In genomic region chr6:117817992-117818391, GRCh38 we compare ENCODE assay signal across 26 cellular contexts.
DNase-seq lines count a peak whose midpoint lies in the region; ATAC-seq, FAIRE-seq and TF ChIP-seq lines count a peak whose summit lies in the region.
"Had no signal": no experiment of that assay in that cellular context is flagged by ENCODE, and none has a peak within 500 bp of the region (broad histone marks: within the 10 kb centered on the region; RNA-seq: fewer than 3 reads in every experiment).

No MANE protein-coding gene starts in this region.

- no peak for FAIRE-seq in HepG2 (lab: Jason Lieb, UNC)
- FAIRE-seq: GM12878, GM12892, GM18507, GM19239 had no signal

- DNase-seq in HepG2 (ENCODE audit: low spot score) (no peak), right lobe of liver (no peak), mesothelial cell of epicardium (ENCODE audit: low spot score in 2 of 2, unreplicated experiment in 2 of 2) (no peak)
- no peak for DNase-seq in activated T-cell treated with anti-CD3 and anti-CD28 coated beads, Interleukin-2, amount 50 U/mL, for 1 hour
- DNase-seq: ACHN; BE2C; C1 segment of cervical spinal cord; CD4-positive, alpha-beta memory T cell; CD4-positive, CD25-positive, alpha-beta regulatory T cell; CD8-positive, alpha-beta memory T cell; COR-L47; DMS 273 treated with DMSO at 0.1 percent for 48 hours; DMS153; DMS53; DMS79; DND-41; EL; GDM1 had no signal

- H3K27ac Mint-ChIP-seq in mesothelial cell of epicardium, result no peak overlapping the region
- H3K27ac Mint-ChIP-seq: CD4-positive, alpha-beta memory T cell; CD4-positive, CD25-positive, alpha-beta regulatory T cell; CD8-positive, alpha-beta memory T cell had no signal

- H3K36me3 ChIP-seq in HepG2 (replicated peaks in 1 of 2; ENCODE audit: control insufficient read depth in 1 of 2, insufficient read depth in 2 of 2, low read length in 2 of 2) (no peaks in the 10 kb centered on the region), right lobe of liver (no peaks in the 10 kb centered on the region), OCI-LY3 (replicated peaks; ENCODE audit: low read depth, low read length) (peaks cover 11% of the 10 kb centered on the region)
- H3K36me3 ChIP-seq: BE2C, BLaER1 had no signal

- H3K27me3 ChIP-seq in HepG2 (ENCODE audit: control insufficient read depth in 1 of 2, insufficient read depth in 2 of 2, low read length in 2 of 2) (no peaks in the 10 kb centered on the region), right lobe of liver (no peaks in the 10 kb centered on the region), OCI-LY3 (ENCODE audit: low read depth, low read length) (no peaks in the 10 kb centered on the region)
- H3K27me3 ChIP-seq: BE2C, BLaER1 had no signal

- intact Hi-C loops in HepG2 (cut with micrococcal nuclease; ENCODE audit: unreplicated experiment) (no loop called here), right lobe of liver (cut with DNase I) (no loop called here)

- TF ChIP-seq RAD21 in HepG2 (CRISPR knock-in tag; IDR thresholded peaks at IDR 0.05), result no peak

- H2AFZ ChIP-seq in HepG2 (ENCODE audit: low read length) (no peak overlapping the region), OCI-LY3 (ENCODE audit: low read depth, low read length) (peak overlapping the region; percentile 88)

- H3K27ac ChIP-seq in HepG2 (ENCODE audit: extremely low read length, insufficient read depth, low read length), result no peak overlapping the region
- H3K27ac ChIP-seq in right lobe of liver, result no peak overlapping the region
- peak overlapping the region; percentile 59 for H3K27ac ChIP-seq in OCI-LY3 (ENCODE audit: low read length)
- H3K27ac ChIP-seq: 22Rv1, BLaER1 had no signal

- H3K9me3 ChIP-seq in HepG2 (ENCODE audit: low read length) (no peaks in the 10 kb centered on the region), right lobe of liver (no peaks in the 10 kb centered on the region), OCI-LY3 (ENCODE audit: insufficient read depth, low read length) (no peaks in the 10 kb centered on the region)
- H3K9me3 ChIP-seq: BE2C, BLaER1 had no signal

- TF ChIP-seq EP300 in HepG2 (IDR thresholded peaks at IDR 0.05; ENCODE audit: low read depth in 2 of 2, low read length in 2 of 2) (no peak), HepG2 (CRISPR knock-in tag; IDR thresholded peaks at IDR 0.05; ENCODE audit: borderline replicate concordance) (no peak)

- H3K4me3 Mint-ChIP-seq in mesothelial cell of epicardium, result no peak overlapping the region
- H3K4me3 Mint-ChIP-seq: CD14-positive monocyte; CD4-positive, alpha-beta memory T cell; CD4-positive, CD25-positive, alpha-beta regulatory T cell; CD8-positive, alpha-beta memory T cell had no signal

- POLR2A ChIA-PET in HepG2 (lab: Yijun Ruan, JAX), result no interaction called here

- H3K79me2 ChIP-seq in HepG2 (ENCODE audit: insufficient read depth, low read length) (no peaks in the 10 kb centered on the region), OCI-LY3 (ENCODE audit: low read length) (no peaks in the 10 kb centered on the region)

- H3K9ac ChIP-seq in HepG2 (ENCODE audit: insufficient read depth, low read depth, low read length), result no peak overlapping the region
- no peak overlapping the region for H3K9ac ChIP-seq in OCI-LY3 (ENCODE audit: low read length)
- H3K9ac ChIP-seq: BLaER1 had no signal

- CTCF ChIA-PET in HepG2 (lab: Yijun Ruan, JAX; ENCODE audit: low intra/inter-chr PET ratio, low total read pairs), result no interaction called here

- H3K4me1 Mint-ChIP-seq in mesothelial cell of epicardium, result no peaks in the 10 kb centered on the region
- H3K4me1 Mint-ChIP-seq: CD14-positive monocyte; CD4-positive, alpha-beta memory T cell; CD4-positive, CD25-positive, alpha-beta regulatory T cell; CD8-positive, alpha-beta memory T cell had no signal

- H3K27me3 Mint-ChIP-seq in mesothelial cell of epicardium (ENCODE audit: low read depth), result peaks cover 12% of the 10 kb centered on the region
- H3K27me3 Mint-ChIP-seq: CD4-positive, alpha-beta memory T cell had no signal

- H4K20me1 ChIP-seq in HepG2 (ENCODE audit: insufficient read depth, low read length), result no peaks in the 10 kb centered on the region
- no peaks in the 10 kb centered on the region for H4K20me1 ChIP-seq in OCI-LY3 (ENCODE audit: insufficient read depth, low read length)
- H4K20me1 ChIP-seq: BLaER1 had no signal

- H3K9me3 Mint-ChIP-seq in mesothelial cell of epicardium, result peaks cover 10% of the 10 kb centered on the region

- TF ChIP-seq POLR2A in HepG2 (IDR thresholded peaks at IDR 0.05; ENCODE audit: insufficient read depth in 1 of 2, low read depth in 2 of 2, low read length in 2 of 2), result no peak
- TF ChIP-seq POLR2A in right lobe of liver (IDR thresholded peaks at IDR 0.05), result no peak

- no peaks in the 10 kb centered on the region for H3K36me3 Mint-ChIP-seq in mesothelial cell of epicardium
- H3K36me3 Mint-ChIP-seq: CD14-positive monocyte; CD4-positive, alpha-beta memory T cell; CD4-positive, CD25-positive, alpha-beta regulatory T cell had no signal

- no peak for TF ChIP-seq CTCF in HepG2 (CRISPR knock-in tag; IDR thresholded peaks at IDR 0.05)
- no peak for TF ChIP-seq CTCF in right lobe of liver (IDR thresholded peaks at IDR 0.05)
- TF ChIP-seq CTCF in OCI-LY3 (IDR thresholded peaks at IDR 0.05; ENCODE audit: low read depth, low read length), result no peak
- no peak for TF ChIP-seq CTCF in mesothelial cell of epicardium (IDR thresholded peaks at IDR 0.05; ENCODE audit: unreplicated experiment)

- H3K4me2 ChIP-seq in HepG2 (ENCODE audit: low read depth, low read length) (no peak overlapping the region), OCI-LY3 (ENCODE audit: low read length) (peak overlapping the region; percentile 20; the same call in 1 of the 2 replicates)
- H3K4me2 ChIP-seq: BLaER1 had no signal

- in situ Hi-C loops in HepG2 (cut with HindIII; ENCODE audit: extremely low pct_ligation_motif_present, low pct_unique_long_range_greater_than_20kb), result no loop called here

- no peaks in the 10 kb centered on the region for H3K4me1 ChIP-seq in HepG2 (ENCODE audit: insufficient read depth, low read length)
- no peaks in the 10 kb centered on the region for H3K4me1 ChIP-seq in right lobe of liver
- peaks cover 16% of the 10 kb centered on the region for H3K4me1 ChIP-seq in OCI-LY3 (ENCODE audit: low read length)
- H3K4me1 ChIP-seq: BE2C, BLaER1 had no signal

- no peak overlapping the region for H3K4me3 ChIP-seq in HepG2 (replicated peaks in 1 of 3; ENCODE audit: insufficient read depth in 1 of 3, low read depth in 2 of 3, low read length in 3 of 3)
- H3K4me3 ChIP-seq in right lobe of liver, result no peak overlapping the region
- no peak overlapping the region for H3K4me3 ChIP-seq in OCI-LY3 (ENCODE audit: low read length)
- H3K4me3 ChIP-seq: BLaER1, GM12878 had no signal

- no TSS peak for BruUV-seq in HepG2 (replicated peaks; lab: Mats Ljungman, UMichigan)

- ATAC-seq in HepG2, result no peak
- no peak for ATAC-seq in right lobe of liver
- ATAC-seq: GM12878 had no signal

TF ChIP-seq in HepG2, 621 proteins besides CTCF, POLR2A, EP300 and RAD21:
- peak; percentile 50; the same call in 1 of the 2 replicates for TF ChIP-seq MAFF (IDR thresholded peaks at IDR 0.05; ENCODE audit: low read depth, low read length)
- no peak for TF ChIP-seq ZNF615 (CRISPR knock-in tag; IDR thresholded peaks at IDR 0.05; ENCODE audit: borderline replicate concordance)
- peak; percentile 42 to 66 for TF ChIP-seq MAFK (conservative IDR thresholded peaks at IDR 0.05 in 1 of 2, IDR thresholded peaks at IDR 0.05 in 1 of 2; ENCODE audit: low read length in 2 of 2)
